ENCODE assay signal across 8 cellular contexts in the genomic region with DNA sequence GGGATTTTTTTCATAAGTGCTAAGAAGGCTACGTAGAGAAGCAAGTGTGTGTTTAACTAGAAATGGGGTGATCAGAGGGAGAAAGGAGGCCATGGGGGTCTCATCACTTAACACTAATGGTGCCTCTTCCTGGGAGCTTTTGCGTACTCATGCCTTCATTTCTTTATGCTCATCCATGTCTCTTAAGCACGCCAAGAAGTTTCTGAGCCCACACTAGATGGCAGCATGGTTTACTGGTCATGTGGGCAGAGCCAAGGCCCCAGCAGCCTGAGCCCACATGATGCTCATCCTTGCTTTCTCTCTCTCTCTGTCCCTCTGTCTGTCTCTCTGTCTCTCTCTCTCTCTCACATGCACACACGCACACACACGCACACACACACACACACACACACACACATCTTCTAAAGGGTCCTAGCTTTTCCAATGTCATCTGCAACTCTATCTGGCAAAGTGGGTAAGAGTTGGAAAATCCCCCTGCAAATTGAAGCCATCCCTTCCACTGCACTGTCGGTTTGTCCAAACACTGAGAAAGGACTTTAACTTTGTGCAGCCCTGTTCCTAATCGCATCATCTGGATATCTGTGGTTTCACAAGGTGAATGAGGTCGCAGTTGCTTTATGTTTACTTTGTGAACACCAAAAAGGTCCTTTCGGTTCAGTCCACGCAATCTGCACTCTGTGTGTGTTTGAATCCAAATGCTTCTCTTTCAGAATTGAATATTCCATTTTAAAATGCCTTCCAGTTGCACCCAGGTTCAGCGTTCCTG.
DNase-seq lines count a peak whose midpoint lies in the region; ATAC-seq and TF ChIP-seq lines count a peak whose summit lies in the region.

No MANE protein-coding gene starts in this region.

- ATAC-seq in HCT116 (peak; percentile 87), HG03139 (IDR thresholded peaks at IDR 0.05; ENCODE audit: unreplicated experiment) (no peak)

- H3K4me1 ChIP-seq in HCT116 (ENCODE audit: control insufficient read depth in 1 of 2, insufficient read depth in 2 of 2, low read length in 2 of 2) (peaks cover 4 to 12% of the 10 kb centered on the region in 2 experiments), endodermal cell (ENCODE audit: control insufficient read depth, insufficient read depth, low read length) (peaks cover 6% of the 10 kb centered on the region)

- peaks cover 20% of the 10 kb centered on the region for H3K27me3 Mint-ChIP-seq in endodermal cell (ENCODE audit: insufficient read depth)

- H3K9me2 ChIP-seq in HCT116 (ENCODE audit: insufficient read depth) = no peaks in the 10 kb centered on the region

- H3K9ac ChIP-seq in HCT116 (ENCODE audit: low read length) (no peak overlapping the region), endodermal cell (ENCODE audit: extremely low read depth, low read length, poor library complexity, severe bottlenecking) (no peak overlapping the region)

- H3K4me2 ChIP-seq in HCT116 (ENCODE audit: low read length) = no peak overlapping the region

- peak; percentile 52 for TF ChIP-seq RAD21 in HCT116 (IDR thresholded peaks at IDR 0.05; ENCODE audit: low read depth)

- in situ Hi-C loops in G401 (cut with HindIII; ENCODE audit: low sequenced_read_pairs) = no loop called here

- BruUV-seq in HCT116 (replicated peaks; lab: Mats Ljungman, UMichigan) = no TSS peak

- H3K4me3 Mint-ChIP-seq in endodermal cell = no peak overlapping the region

- peak; percentile 80 for DNase-seq in G401 (ENCODE audit: low spot score)
- DNase-seq in HCT116 (ENCODE audit: low read depth, low spot score) = peak; percentile 32
- DNase-seq in NCI-H748 treated with DMSO at 0.1 percent for 48 hours (lab: John Stamatoyannopoulos, UW) = peak; percentile 21
- DNase-seq in endodermal cell = peak; percentile 76
- peak; percentile 72 for DNase-seq in myocyte (ENCODE audit: low read depth)
- no peak for DNase-seq in SKM-1 (lab: John Stamatoyannopoulos, UW; ENCODE audit: unreplicated experiment)
- DNase-seq in NCI-H128 (lab: John Stamatoyannopoulos, UW; ENCODE audit: unreplicated experiment) = no peak

- POLR2A ChIA-PET in HCT116 (lab: Charles Lee) = no interaction called here

- H4K20me1 ChIP-seq in HCT116 (ENCODE audit: insufficient read depth) = no peaks in the 10 kb centered on the region

- TF ChIP-seq CTCF in HCT116 (IDR thresholded peaks at IDR 0.05 in 2 of 3, conservative IDR thresholded peaks at IDR 0.05 in 1 of 3; ENCODE audit: borderline replicate concordance in 1 of 3, insufficient read depth in 1 of 3, low read depth in 2 of 3, low read length in 2 of 3) (peak; percentile 8 to 45 (median 41); a peak in 4 of 6 replicates), endodermal cell (conservative IDR thresholded peaks at IDR 0.05) (peak; percentile 67)

- WGBS in endodermal cell (ENCODE audit: insufficient coverage in 1 of 2, insufficient read length in 1 of 2), 2 experiments = 74 to 84% methylated on average over 7 to 11 of the region's 11 CpGs

- no peaks in the 10 kb centered on the region for H3K36me3 Mint-ChIP-seq in endodermal cell (ENCODE audit: low read depth)

- no peak overlapping the region for H3K27ac ChIP-seq in HCT116 (ENCODE audit: low read depth, low read length)
- no peak overlapping the region for H3K27ac ChIP-seq in endodermal cell (ENCODE audit: low read depth, low read length)

- H2AFZ ChIP-seq in HCT116 (ENCODE audit: low read depth, low read length, poor library complexity, severe bottlenecking) = no peak overlapping the region

- H3K36me3 ChIP-seq in HCT116 (ENCODE audit: control insufficient read depth in 1 of 2, insufficient read depth in 2 of 2, low read length in 2 of 2) (no peaks in the 10 kb centered on the region), endodermal cell (ENCODE audit: control insufficient read depth, insufficient read depth, low read length) (no peaks in the 10 kb centered on the region)

- no peaks in the 10 kb centered on the region for H3K79me2 ChIP-seq in HCT116 (ENCODE audit: insufficient read depth, low read length)

- H3K27me3 ChIP-seq in HCT116 (ENCODE audit: insufficient read depth, low read length) (peaks cover 6% of the 10 kb centered on the region; the same call in 1 of the 2 replicates), endodermal cell (ENCODE audit: control insufficient read depth, insufficient read depth, low read length, poor library complexity, severe bottlenecking) (peaks cover 4% of the 10 kb centered on the region)

- H3K9me3 ChIP-seq in HCT116 (ENCODE audit: control insufficient read depth in 1 of 2, insufficient read depth in 1 of 2, low read depth in 1 of 2, low read length in 2 of 2) (no peaks in the 10 kb centered on the region), endodermal cell (ENCODE audit: control insufficient read depth, low read length) (no peaks in the 10 kb centered on the region)

- H3K4me3 ChIP-seq in HCT116 (replicated peaks in 1 of 2; ENCODE audit: low read depth in 1 of 2, low read length in 2 of 2) (no peak overlapping the region), endodermal cell (ENCODE audit: low read length) (no peak overlapping the region)

- peaks cover 30% of the 10 kb centered on the region for H3K4me1 Mint-ChIP-seq in endodermal cell

- CTCF ChIA-PET in HCT116 (lab: Charles Lee) = no interaction called here

- TF ChIP-seq POLR2A in HCT116 (IDR thresholded peaks at IDR 0.05; ENCODE audit: borderline replicate concordance, extremely low read depth, insufficient read depth, insufficient read length) = no peak

- H3K27ac Mint-ChIP-seq in endodermal cell = no peak overlapping the region

- intact Hi-C loops in HCT116 (cut with micrococcal nuclease) = loop anchor here (5.0 kb wide), 1 partner anchor 1481 kb away; no protein-coding TSS in a partner anchor

- RAD21 ChIA-PET in HCT116 (lab: Charles Lee; ENCODE audit: low non-redundant PET in 1 of 2, low total read pairs in 2 of 2, uncharacterized antibody in 2 of 2, unreplicated experiment in 2 of 2) = no interaction called here

- H3K9me3 Mint-ChIP-seq in endodermal cell = no peaks in the 10 kb centered on the region

TF ChIP-seq in HCT116, 20 proteins besides CTCF, POLR2A, EP300 and RAD21 (continues in another document):
- TF ChIP-seq FOSL1 (IDR thresholded peaks at IDR 0.05; ENCODE audit: low read depth) = no peak
- TF ChIP-seq, protein P1, sequence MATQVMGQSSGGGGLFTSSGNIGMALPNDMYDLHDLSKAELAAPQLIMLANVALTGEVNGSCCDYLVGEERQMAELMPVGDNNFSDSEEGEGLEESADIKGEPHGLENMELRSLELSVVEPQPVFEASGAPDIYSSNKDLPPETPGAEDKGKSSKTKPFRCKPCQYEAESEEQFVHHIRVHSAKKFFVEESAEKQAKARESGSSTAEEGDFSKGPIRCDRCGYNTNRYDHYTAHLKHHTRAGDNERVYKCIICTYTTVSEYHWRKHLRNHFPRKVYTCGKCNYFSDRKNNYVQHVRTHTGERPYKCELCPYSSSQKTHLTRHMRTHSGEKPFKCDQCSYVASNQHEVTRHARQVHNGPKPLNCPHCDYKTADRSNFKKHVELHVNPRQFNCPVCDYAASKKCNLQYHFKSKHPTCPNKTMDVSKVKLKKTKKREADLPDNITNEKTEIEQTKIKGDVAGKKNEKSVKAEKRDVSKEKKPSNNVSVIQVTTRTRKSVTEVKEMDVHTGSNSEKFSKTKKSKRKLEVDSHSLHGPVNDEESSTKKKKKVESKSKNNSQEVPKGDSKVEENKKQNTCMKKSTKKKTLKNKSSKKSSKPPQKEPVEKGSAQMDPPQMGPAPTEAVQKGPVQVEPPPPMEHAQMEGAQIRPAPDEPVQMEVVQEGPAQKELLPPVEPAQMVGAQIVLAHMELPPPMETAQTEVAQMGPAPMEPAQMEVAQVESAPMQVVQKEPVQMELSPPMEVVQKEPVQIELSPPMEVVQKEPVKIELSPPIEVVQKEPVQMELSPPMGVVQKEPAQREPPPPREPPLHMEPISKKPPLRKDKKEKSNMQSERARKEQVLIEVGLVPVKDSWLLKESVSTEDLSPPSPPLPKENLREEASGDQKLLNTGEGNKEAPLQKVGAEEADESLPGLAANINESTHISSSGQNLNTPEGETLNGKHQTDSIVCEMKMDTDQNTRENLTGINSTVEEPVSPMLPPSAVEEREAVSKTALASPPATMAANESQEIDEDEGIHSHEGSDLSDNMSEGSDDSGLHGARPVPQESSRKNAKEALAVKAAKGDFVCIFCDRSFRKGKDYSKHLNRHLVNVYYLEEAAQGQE (IDR thresholded peaks at IDR 0.05; ENCODE audit: low read depth) = no peak
- TF ChIP-seq, protein P2, sequence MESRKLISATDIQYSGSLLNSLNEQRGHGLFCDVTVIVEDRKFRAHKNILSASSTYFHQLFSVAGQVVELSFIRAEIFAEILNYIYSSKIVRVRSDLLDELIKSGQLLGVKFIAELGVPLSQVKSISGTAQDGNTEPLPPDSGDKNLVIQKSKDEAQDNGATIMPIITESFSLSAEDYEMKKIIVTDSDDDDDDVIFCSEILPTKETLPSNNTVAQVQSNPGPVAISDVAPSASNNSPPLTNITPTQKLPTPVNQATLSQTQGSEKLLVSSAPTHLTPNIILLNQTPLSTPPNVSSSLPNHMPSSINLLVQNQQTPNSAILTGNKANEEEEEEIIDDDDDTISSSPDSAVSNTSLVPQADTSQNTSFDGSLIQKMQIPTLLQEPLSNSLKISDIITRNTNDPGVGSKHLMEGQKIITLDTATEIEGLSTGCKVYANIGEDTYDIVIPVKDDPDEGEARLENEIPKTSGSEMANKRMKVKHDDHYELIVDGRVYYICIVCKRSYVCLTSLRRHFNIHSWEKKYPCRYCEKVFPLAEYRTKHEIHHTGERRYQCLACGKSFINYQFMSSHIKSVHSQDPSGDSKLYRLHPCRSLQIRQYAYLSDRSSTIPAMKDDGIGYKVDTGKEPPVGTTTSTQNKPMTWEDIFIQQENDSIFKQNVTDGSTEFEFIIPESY (IDR thresholded peaks at IDR 0.05; ENCODE audit: extremely low read depth, insufficient replicate concordance, low read length) = no peak
- TF ChIP-seq YY1 (IDR thresholded peaks at IDR 0.05; ENCODE audit: extremely low read depth, insufficient replicate concordance, low read depth, low read length) = no peak
- no peak for TF ChIP-seq EZH2 (IDR thresholded peaks at IDR 0.05)
- TF ChIP-seq SRF (IDR thresholded peaks at IDR 0.05; ENCODE audit: low read depth) = no peak
- no peak for TF ChIP-seq JUND (IDR thresholded peaks at IDR 0.05)
- TF ChIP-seq ELF1 (IDR thresholded peaks at IDR 0.05; ENCODE audit: borderline replicate concordance, low read depth) = no peak
- no peak for TF ChIP-seq TCF7L2 (IDR thresholded peaks at IDR 0.05; ENCODE audit: borderline replicate concordance, extremely low read depth, insufficient read depth, insufficient read length)
- TF ChIP-seq EZH2phosphoT487 (IDR thresholded peaks at IDR 0.05; ENCODE audit: borderline replicate concordance) = no peak
- no peak for TF ChIP-seq SP1 (IDR thresholded peaks at IDR 0.05; ENCODE audit: low read depth)
- TF ChIP-seq CEBPB (IDR thresholded peaks at IDR 0.05; ENCODE audit: low read depth) = no peak
- no peak for TF ChIP-seq CBX3 (IDR thresholded peaks at IDR 0.05; ENCODE audit: low read depth)
- no peak for TF ChIP-seq ZFX (IDR thresholded peaks at IDR 0.05)

Comparison
In these comparisons a context has a peak if more than half of its experiments do, and no peak if none do; other contexts are left out.
1. DNase-seq: peak in G401 (single experiment), HCT116 (single experiment), NCI-H748 treated with DMSO at 0.1 percent for 48 hours (single experiment), endodermal cell (single experiment) and myocyte (single experiment); none in SKM-1 (single experiment) and NCI-H128 (single experiment).